12 cellular contexts compared by ENCODE assay signal in genomic region chr17:83034525-83034924, GRCh38. TPM values are rescaled to one million over a fixed set of nuclear protein-coding genes. Genes with fewer than 3 reads are reported as not detected.
A peak's percentile ranks its signal among the peaks of the same experiment; 100 is the strongest.
DNase-seq lines count a peak whose midpoint lies in the region; ATAC-seq and TF ChIP-seq lines count a peak whose summit lies in the region.
"Had no signal": no experiment of that assay in that cellular context is flagged by ENCODE, and none has a peak within 500 bp of the region (broad histone marks: within the 10 kb centered on the region; RNA-seq: fewer than 3 reads in every experiment).

No MANE protein-coding gene starts in this region.

- H3K4me3 Mint-ChIP-seq in activated CD4-positive, alpha-beta memory T cell treated with anti-CD3 and anti-CD28 coated beads, Interleukin-2, amount 10 ng/mL, durations not matched to agents 7 days and 5 days, result no peak overlapping the region
- no peak overlapping the region for H3K4me3 Mint-ChIP-seq in activated CD4-positive, alpha-beta memory T cell treated with anti-CD3 and anti-CD28 coated beads for 36 hours
- no peak overlapping the region for H3K4me3 Mint-ChIP-seq in T-helper 17 cell
- H3K4me3 Mint-ChIP-seq: CD4-positive, CD25-positive, alpha-beta regulatory T cell; GM23338; H9 had no signal

- DNase-seq in activated CD4-positive, alpha-beta memory T cell treated with anti-CD3 and anti-CD28 coated beads, Interleukin-2, amount 10 ng/mL, durations not matched to agents 7 days and 5 days, result peak; percentile 3
- no peak for DNase-seq in activated CD4-positive, alpha-beta memory T cell treated with anti-CD3 and anti-CD28 coated beads for 36 hours
- DNase-seq in T-helper 17 cell (no peak), osteoblast (ENCODE audit: insufficient read length, low spot score, missing footprints) (peak; percentile 53), ureter (ENCODE audit: low spot score) (peak; percentile 34), LoVo (ENCODE audit: low spot score) (no peak)
- DNase-seq in stimulated activated CD4-positive, alpha-beta T cell treated with anti-CD3 and anti-CD28 coated beads, Interleukin-1b, Interleukin-23, amount 100 ng/mL, for 48 hours, result no peak
- DNase-seq: CD4-positive, CD25-positive, alpha-beta regulatory T cell; H9 had no signal

- no peaks in the 10 kb centered on the region for H3K27me3 Mint-ChIP-seq in activated CD4-positive, alpha-beta memory T cell treated with anti-CD3 and anti-CD28 coated beads, Interleukin-2, amount 10 ng/mL, durations not matched to agents 7 days and 5 days
- H3K27me3 Mint-ChIP-seq in activated CD4-positive, alpha-beta memory T cell treated with anti-CD3 and anti-CD28 coated beads for 36 hours, result no peaks in the 10 kb centered on the region
- H3K27me3 Mint-ChIP-seq in T-helper 17 cell, result no peaks in the 10 kb centered on the region
- H3K27me3 Mint-ChIP-seq: CD4-positive, CD25-positive, alpha-beta regulatory T cell had no signal

- POLR2A ChIA-PET in activated CD4-positive, alpha-beta memory T cell treated with anti-CD3 and anti-CD28 coated beads, Interleukin-2, amount 10 ng/mL, durations not matched to agents 7 days and 5 days (lab: Charles Lee), result no interaction called here
- POLR2A ChIA-PET in activated CD4-positive, alpha-beta memory T cell treated with anti-CD3 and anti-CD28 coated beads for 36 hours (lab: Charles Lee), result no interaction called here

- H3K36me3 ChIP-seq in osteoblast (ENCODE audit: insufficient read depth, low read length), result peaks cover 6% of the 10 kb centered on the region

- no peak for ATAC-seq in T-helper 17 cell
- ATAC-seq: GM23338 had no signal

- H3K27me3 ChIP-seq in osteoblast (ENCODE audit: insufficient read depth, low read length), result no peaks in the 10 kb centered on the region
- H3K27me3 ChIP-seq: BLaER1 had no signal

- no peaks in the 10 kb centered on the region for H3K79me2 ChIP-seq in osteoblast (ENCODE audit: insufficient read depth, low read length)

- H3K4me1 ChIP-seq in osteoblast (ENCODE audit: insufficient read depth, low read length), result no peaks in the 10 kb centered on the region
- H3K4me1 ChIP-seq: BLaER1 had no signal

- H3K9me3 ChIP-seq in T-helper 17 cell (ENCODE audit: control insufficient read depth, low read length, poor library complexity, severe bottlenecking), result no peaks in the 10 kb centered on the region
- H3K9me3 ChIP-seq in osteoblast (ENCODE audit: low read depth, low read length), result no peaks in the 10 kb centered on the region

- H3K4me3 ChIP-seq in osteoblast (ENCODE audit: insufficient read depth, low read length), result no peak overlapping the region
- H3K4me3 ChIP-seq: BLaER1, GM23338 had no signal

- no peaks in the 10 kb centered on the region for H3K9me3 Mint-ChIP-seq in activated CD4-positive, alpha-beta memory T cell treated with anti-CD3 and anti-CD28 coated beads, Interleukin-2, amount 10 ng/mL, durations not matched to agents 7 days and 5 days
- no peaks in the 10 kb centered on the region for H3K9me3 Mint-ChIP-seq in activated CD4-positive, alpha-beta memory T cell treated with anti-CD3 and anti-CD28 coated beads for 36 hours

- no peak overlapping the region for H3K4me2 ChIP-seq in osteoblast (ENCODE audit: insufficient read depth, low read length)
- H3K4me2 ChIP-seq: BLaER1, GM23338 had no signal

- intact Hi-C loops in activated CD4-positive, alpha-beta memory T cell treated with anti-CD3 and anti-CD28 coated beads for 36 hours (cut with micrococcal nuclease), result no loop called here

- CTCF ChIA-PET in activated CD4-positive, alpha-beta memory T cell treated with anti-CD3 and anti-CD28 coated beads, Interleukin-2, amount 10 ng/mL, durations not matched to agents 7 days and 5 days (lab: Charles Lee), result no interaction called here
- CTCF ChIA-PET in activated CD4-positive, alpha-beta memory T cell treated with anti-CD3 and anti-CD28 coated beads for 36 hours (lab: Charles Lee), result no interaction called here

- no peak overlapping the region for H3K27ac ChIP-seq in osteoblast (ENCODE audit: low read depth, low read length)
- H3K27ac ChIP-seq: 22Rv1, BLaER1 had no signal

- H2AFZ ChIP-seq in osteoblast (ENCODE audit: low read length), result no peak overlapping the region
- H2AFZ ChIP-seq: GM23338 had no signal

- H3K4me1 Mint-ChIP-seq in activated CD4-positive, alpha-beta memory T cell treated with anti-CD3 and anti-CD28 coated beads, Interleukin-2, amount 10 ng/mL, durations not matched to agents 7 days and 5 days, result no peaks in the 10 kb centered on the region
- no peaks in the 10 kb centered on the region for H3K4me1 Mint-ChIP-seq in activated CD4-positive, alpha-beta memory T cell treated with anti-CD3 and anti-CD28 coated beads for 36 hours (ENCODE audit: low read depth)
- H3K4me1 Mint-ChIP-seq in T-helper 17 cell, result peaks cover 9% of the 10 kb centered on the region

- no peak for TF ChIP-seq CTCF in osteoblast (IDR thresholded peaks at IDR 0.05; ENCODE audit: extremely low read depth, low read depth, low read length)

- H4K20me1 ChIP-seq in osteoblast (ENCODE audit: insufficient read depth, low read length), result no peaks in the 10 kb centered on the region
- H4K20me1 ChIP-seq: BLaER1 had no signal

- peaks cover 46% of the 10 kb centered on the region for H3K36me3 Mint-ChIP-seq in activated CD4-positive, alpha-beta memory T cell treated with anti-CD3 and anti-CD28 coated beads, Interleukin-2, amount 10 ng/mL, durations not matched to agents 7 days and 5 days (ENCODE audit: low read depth)
- H3K36me3 Mint-ChIP-seq in activated CD4-positive, alpha-beta memory T cell treated with anti-CD3 and anti-CD28 coated beads for 36 hours, result peaks cover 34% of the 10 kb centered on the region
- peaks cover 2% of the 10 kb centered on the region for H3K36me3 Mint-ChIP-seq in T-helper 17 cell (ENCODE audit: low read depth)

- no peak overlapping the region for H3K27ac Mint-ChIP-seq in activated CD4-positive, alpha-beta memory T cell treated with anti-CD3 and anti-CD28 coated beads, Interleukin-2, amount 10 ng/mL, durations not matched to agents 7 days and 5 days
- H3K27ac Mint-ChIP-seq in activated CD4-positive, alpha-beta memory T cell treated with anti-CD3 and anti-CD28 coated beads for 36 hours, result no peak overlapping the region
- H3K27ac Mint-ChIP-seq in T-helper 17 cell, result peak overlapping the region; percentile 41
- H3K27ac Mint-ChIP-seq: CD4-positive, CD25-positive, alpha-beta regulatory T cell; GM23338; H9 had no signal

RNA-seq across cellular contexts. Expression of gene METRNL, which starts 44.9 kb away (rescaled TPM):
- total RNA-seq in activated CD4-positive, alpha-beta memory T cell treated with anti-CD3 and anti-CD28 coated beads, Interleukin-2, amount 10 ng/mL, durations not matched to agents 7 days and 5 days, result 10 to 100 TPM; 27.3 to 28.1 TPM
- total RNA-seq in activated CD4-positive, alpha-beta memory T cell treated with anti-CD3 and anti-CD28 coated beads for 36 hours, result 10 to 100 TPM; 62.8 to 71.1 TPM
- total RNA-seq in T-helper 17 cell (10 to 100 TPM; 24.0 to 26.2 TPM), osteoblast (137 and 140 TPM in 2 replicates), ureter (74.4 TPM)

Comparison
In these comparisons a context has a peak if more than half of its experiments do, and no peak if none do; other contexts are left out.
1. DNase-seq: peak in activated CD4-positive, alpha-beta memory T cell treated with anti-CD3 and anti-CD28 coated beads, Interleukin-2, amount 10 ng/mL, durations not matched to agents 7 days and 5 days (single experiment), osteoblast (single experiment) and ureter (single experiment); none in activated CD4-positive, alpha-beta memory T cell treated with anti-CD3 and anti-CD28 coated beads for 36 hours (single experiment), T-helper 17 cell (0 of 3), LoVo (single experiment) and stimulated activated CD4-positive, alpha-beta T cell treated with anti-CD3 and anti-CD28 coated beads, Interleukin-1b, Interleukin-23, amount 100 ng/mL, for 48 hours (single experiment).